In the genomic region with DNA sequence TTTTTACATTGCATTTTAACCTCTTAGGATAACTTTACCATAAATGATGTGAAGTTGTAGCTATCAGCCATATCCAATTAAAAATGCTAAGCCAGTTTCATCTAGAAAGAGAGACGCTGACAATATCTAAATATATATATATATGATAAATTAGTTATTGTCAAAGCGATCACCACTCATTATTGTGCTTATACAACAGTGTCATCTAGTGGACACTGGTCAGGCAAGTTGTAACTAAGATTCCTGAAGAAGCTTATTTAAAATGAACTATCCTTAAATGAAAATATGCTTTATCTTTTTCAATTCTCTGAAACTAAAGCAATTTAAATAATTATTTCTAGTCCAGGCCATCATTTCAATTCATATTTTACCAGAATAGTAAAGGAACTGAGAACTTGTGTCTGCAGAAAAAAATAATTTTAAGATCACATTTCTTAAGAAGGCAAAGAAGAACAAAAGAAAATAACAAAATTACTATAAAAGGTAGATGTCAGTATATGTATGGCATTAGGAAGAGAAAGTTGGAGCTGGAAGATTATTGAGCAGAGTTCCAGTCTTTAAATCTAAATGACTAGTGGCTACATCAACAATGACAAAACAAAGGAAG, we compare ENCODE assay signal across 8 cellular contexts.
DNase-seq lines count a peak whose midpoint lies in the region; ATAC-seq and TF ChIP-seq lines count a peak whose summit lies in the region.

No MANE protein-coding gene starts in this region.

- no peak overlapping the region for H3K9ac ChIP-seq in liver (ENCODE audit: low read depth in 1 of 2, low read length in 2 of 2)

- WGBS in liver: 8% methylated on average over 2 of the region's 2 CpGs

- H3K9me3 ChIP-seq in liver (ENCODE audit: control insufficient read depth in 4 of 4, low read length in 3 of 4): no peaks in the 10 kb centered on the region

- TF ChIP-seq RAD21 in liver (IDR thresholded peaks at IDR 0.05): peak; percentile 90 to 94

- in situ Hi-C loops in brain microvascular endothelial cell (cut with HindIII; ENCODE audit: low pct_ligation_motif_present, low sequenced_read_pairs): loop anchor here (25.0 kb wide), 1 partner anchor 406 kb away; no protein-coding TSS in a partner anchor

- H3K27me3 ChIP-seq in brain microvascular endothelial cell (replicated peaks): no peaks in the 10 kb centered on the region
- H3K27me3 ChIP-seq in liver (ENCODE audit: control insufficient read depth in 4 of 4, insufficient read depth in 4 of 4, low read length in 3 of 4): no peaks in the 10 kb centered on the region

- ATAC-seq in GM18519 (IDR thresholded peaks at IDR 0.05; ENCODE audit: low FRiP score, unreplicated experiment) (no peak), GM19397 (IDR thresholded peaks at IDR 0.05; ENCODE audit: unreplicated experiment) (no peak)

- H3K4me3 ChIP-seq in brain microvascular endothelial cell (ENCODE audit: low read depth, low read length) (no peak overlapping the region), liver (ENCODE audit: low read depth in 1 of 3, low read length in 3 of 3) (no peak overlapping the region)

- peak; percentile 97 for TF ChIP-seq CTCF in 22Rv1 (IDR thresholded peaks at IDR 0.05)
- TF ChIP-seq CTCF in brain microvascular endothelial cell (IDR thresholded peaks at IDR 0.05; ENCODE audit: low read depth, low read length, missing control alignments): peak; percentile 62
- TF ChIP-seq CTCF in liver (IDR thresholded peaks at IDR 0.05; ENCODE audit: low read depth, low read length, missing input control): peak; percentile 76

- H3K4me1 ChIP-seq in liver (ENCODE audit: control insufficient read depth in 4 of 4, insufficient read depth in 4 of 4, low read length in 3 of 4): peaks cover 0 to 2% (median 0%) of the 10 kb centered on the region in 4 donors

- DNase-seq in GM04504 (ENCODE audit: low read depth) (peak; percentile 19), NCI-H2107 treated with DMSO at 0.1 percent for 48 hours (lab: John Stamatoyannopoulos, UW; ENCODE audit: unreplicated experiment) (peak; percentile 43), brain microvascular endothelial cell (peak; percentile 59)
- no peak for DNase-seq in stimulated activated CD8-positive, alpha-beta memory T cell treated with anti-CD3 and anti-CD28 coated beads, Interleukin-4, amount 100 ng/mL, for 48 hours

- H3K27ac ChIP-seq in 22Rv1 (no peak overlapping the region), brain microvascular endothelial cell (no peak overlapping the region), liver (ENCODE audit: low read depth in 1 of 2, low read length in 2 of 2) (no peak overlapping the region)

- H3K36me3 ChIP-seq in brain microvascular endothelial cell (replicated peaks): no peaks in the 10 kb centered on the region
- no peaks in the 10 kb centered on the region for H3K36me3 ChIP-seq in liver (ENCODE audit: control insufficient read depth in 4 of 4, insufficient read depth in 3 of 4, low read depth in 1 of 4, low read length in 3 of 4)

TF ChIP-seq in liver, 16 proteins besides CTCF, POLR2A, EP300 and RAD21:
- TF ChIP-seq YY1 (IDR thresholded peaks at IDR 0.05) (no peak), NR2F2 (IDR thresholded peaks at IDR 0.05) (no peak), HNF4A (conservative IDR thresholded peaks at IDR 0.05) (no peak), RXRA (IDR thresholded peaks at IDR 0.05) (no peak), GABPA (IDR thresholded peaks at IDR 0.05 in 1 of 2, conservative IDR thresholded peaks at IDR 0.05 in 1 of 2) (no peak), FOXA1 (IDR thresholded peaks at IDR 0.05) (no peak)
- TF ChIP-seq, protein P1, sequence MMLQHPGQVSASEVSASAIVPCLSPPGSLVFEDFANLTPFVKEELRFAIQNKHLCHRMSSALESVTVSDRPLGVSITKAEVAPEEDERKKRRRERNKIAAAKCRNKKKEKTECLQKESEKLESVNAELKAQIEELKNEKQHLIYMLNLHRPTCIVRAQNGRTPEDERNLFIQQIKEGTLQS (IDR thresholded peaks at IDR 0.05): no peak
- TF ChIP-seq, protein P2, sequence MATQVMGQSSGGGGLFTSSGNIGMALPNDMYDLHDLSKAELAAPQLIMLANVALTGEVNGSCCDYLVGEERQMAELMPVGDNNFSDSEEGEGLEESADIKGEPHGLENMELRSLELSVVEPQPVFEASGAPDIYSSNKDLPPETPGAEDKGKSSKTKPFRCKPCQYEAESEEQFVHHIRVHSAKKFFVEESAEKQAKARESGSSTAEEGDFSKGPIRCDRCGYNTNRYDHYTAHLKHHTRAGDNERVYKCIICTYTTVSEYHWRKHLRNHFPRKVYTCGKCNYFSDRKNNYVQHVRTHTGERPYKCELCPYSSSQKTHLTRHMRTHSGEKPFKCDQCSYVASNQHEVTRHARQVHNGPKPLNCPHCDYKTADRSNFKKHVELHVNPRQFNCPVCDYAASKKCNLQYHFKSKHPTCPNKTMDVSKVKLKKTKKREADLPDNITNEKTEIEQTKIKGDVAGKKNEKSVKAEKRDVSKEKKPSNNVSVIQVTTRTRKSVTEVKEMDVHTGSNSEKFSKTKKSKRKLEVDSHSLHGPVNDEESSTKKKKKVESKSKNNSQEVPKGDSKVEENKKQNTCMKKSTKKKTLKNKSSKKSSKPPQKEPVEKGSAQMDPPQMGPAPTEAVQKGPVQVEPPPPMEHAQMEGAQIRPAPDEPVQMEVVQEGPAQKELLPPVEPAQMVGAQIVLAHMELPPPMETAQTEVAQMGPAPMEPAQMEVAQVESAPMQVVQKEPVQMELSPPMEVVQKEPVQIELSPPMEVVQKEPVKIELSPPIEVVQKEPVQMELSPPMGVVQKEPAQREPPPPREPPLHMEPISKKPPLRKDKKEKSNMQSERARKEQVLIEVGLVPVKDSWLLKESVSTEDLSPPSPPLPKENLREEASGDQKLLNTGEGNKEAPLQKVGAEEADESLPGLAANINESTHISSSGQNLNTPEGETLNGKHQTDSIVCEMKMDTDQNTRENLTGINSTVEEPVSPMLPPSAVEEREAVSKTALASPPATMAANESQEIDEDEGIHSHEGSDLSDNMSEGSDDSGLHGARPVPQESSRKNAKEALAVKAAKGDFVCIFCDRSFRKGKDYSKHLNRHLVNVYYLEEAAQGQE (IDR thresholded peaks at IDR 0.05): no peak
